In genomic region chr7:92635538-92635937, GRCh38 we compare ENCODE assay signal across 11 cellular contexts. TPM values are rescaled to one million over a fixed set of nuclear protein-coding genes. Genes with fewer than 3 reads are reported as not detected.
DNase-seq lines count a peak whose midpoint lies in the region; ATAC-seq and TF ChIP-seq lines count a peak whose summit lies in the region.
"Had no signal": no experiment of that assay in that cellular context is flagged by ENCODE, and none has a peak within 500 bp of the region (broad histone marks: within the 10 kb centered on the region; RNA-seq: fewer than 3 reads in every experiment).

No MANE protein-coding gene starts in this region.

- TF ChIP-seq POLR2A in right lobe of liver (IDR thresholded peaks at IDR 0.05), result no peak

- H3K4me3 ChIP-seq in right lobe of liver (no peak overlapping the region), HAP-1 (no peak overlapping the region)
- H3K4me3 ChIP-seq: MG63 had no signal

- H3K27me3 ChIP-seq in right lobe of liver (no peaks in the 10 kb centered on the region), HAP-1 (ENCODE audit: low read depth) (no peaks in the 10 kb centered on the region)
- H3K27me3 ChIP-seq: MG63 had no signal

- H3K4me3 Mint-ChIP-seq in stimulated activated naive CD8-positive, alpha-beta T cell treated with anti-CD3 and anti-CD28 coated beads, Interleukin-15, Interleukin-2, amounts not matched to agents 100 ng/mL and 50 ng/mL, for 24 hours, result peak overlapping the region; percentile 61
- no peak overlapping the region for H3K4me3 Mint-ChIP-seq in activated CD8-positive, alpha-beta T cell treated with anti-CD3 and anti-CD28 coated beads for 36 hours

- no peak for TF ChIP-seq CTCF in activated CD8-positive, alpha-beta T cell treated with anti-CD3 and anti-CD28 coated beads for 36 hours (IDR thresholded peaks at IDR 0.05)
- no peak for TF ChIP-seq CTCF in right lobe of liver (IDR thresholded peaks at IDR 0.05)

- no peaks in the 10 kb centered on the region for H3K9me3 ChIP-seq in right lobe of liver
- no peaks in the 10 kb centered on the region for H3K9me3 ChIP-seq in HAP-1
- H3K9me3 ChIP-seq: MG63 had no signal

- WGBS in right lobe of liver (ENCODE audit: insufficient coverage, low coverage, low lambda C conversion rate, missing lambda C conversion rate), result 33% methylated on average over 4 of the region's 4 CpGs

- peaks cover 34% of the 10 kb centered on the region for H3K36me3 Mint-ChIP-seq in stimulated activated naive CD8-positive, alpha-beta T cell treated with anti-CD3 and anti-CD28 coated beads, Interleukin-15, Interleukin-2, amounts not matched to agents 100 ng/mL and 50 ng/mL, for 24 hours (ENCODE audit: low read depth)
- peaks cover 32% of the 10 kb centered on the region for H3K36me3 Mint-ChIP-seq in activated CD8-positive, alpha-beta T cell treated with anti-CD3 and anti-CD28 coated beads for 36 hours (ENCODE audit: low read depth)

- DNase-seq in stimulated activated naive CD8-positive, alpha-beta T cell treated with anti-CD3 and anti-CD28 coated beads, Interleukin-15, Interleukin-2, amounts not matched to agents 100 U/mL and 50 U/mL, for 24 hours, result no peak
- no peak for DNase-seq in activated CD8-positive, alpha-beta T cell treated with anti-CD3 and anti-CD28 coated beads for 36 hours
- DNase-seq in right lobe of liver (no peak), SKM-1 treated with dmso at 0.1 percent for 144 hours (lab: John Stamatoyannopoulos, UW; ENCODE audit: unreplicated experiment) (no peak), HAP-1 (ENCODE audit: low spot score in 2 of 2) (no peak), NK-92 (lab: John Stamatoyannopoulos, UW; ENCODE audit: unreplicated experiment) (no peak)
- DNase-seq: activated CD8-positive, alpha-beta memory T cell treated with anti-CD3 and anti-CD28 coated beads, Interleukin-2, amount 50 U/mL, for 48 hours; DMS153; MG63 had no signal

- H3K27ac Mint-ChIP-seq in stimulated activated naive CD8-positive, alpha-beta T cell treated with anti-CD3 and anti-CD28 coated beads, Interleukin-15, Interleukin-2, amounts not matched to agents 100 ng/mL and 50 ng/mL, for 24 hours, result peak overlapping the region; percentile 98
- H3K27ac Mint-ChIP-seq in activated CD8-positive, alpha-beta T cell treated with anti-CD3 and anti-CD28 coated beads for 36 hours, result peak overlapping the region; percentile 96

- H3K36me3 ChIP-seq in right lobe of liver (no peaks in the 10 kb centered on the region), HAP-1 (replicated peaks) (no peaks in the 10 kb centered on the region)

- H3K27ac ChIP-seq in right lobe of liver, result peak overlapping the region; percentile 0 to 60 (median 30)

- POLR2A ChIA-PET in activated CD8-positive, alpha-beta T cell treated with anti-CD3 and anti-CD28 coated beads for 36 hours (lab: Charles Lee), result interaction anchor here (0.9 to 3.3 kb wide), 7 partner anchors 9 to 201 kb away, joined by 3 to 17 read pairs (median 4); partner anchors contain the start of gene CDK6

- no peaks in the 10 kb centered on the region for H3K27me3 Mint-ChIP-seq in stimulated activated naive CD8-positive, alpha-beta T cell treated with anti-CD3 and anti-CD28 coated beads, Interleukin-15, Interleukin-2, amounts not matched to agents 100 ng/mL and 50 ng/mL, for 24 hours
- no peaks in the 10 kb centered on the region for H3K27me3 Mint-ChIP-seq in activated CD8-positive, alpha-beta T cell treated with anti-CD3 and anti-CD28 coated beads for 36 hours

- peaks cover 0 to 30% (median 7%) of the 10 kb centered on the region in 4 donors for H3K4me1 ChIP-seq in right lobe of liver
- H3K4me1 ChIP-seq in HAP-1, result peaks cover 13% of the 10 kb centered on the region

- ATAC-seq in stimulated activated naive CD8-positive, alpha-beta T cell treated with anti-CD3 and anti-CD28 coated beads, Interleukin-15, Interleukin-2, amounts not matched to agents 100 U/mL and 50 U/mL, for 24 hours, result no peak
- ATAC-seq in activated CD8-positive, alpha-beta T cell treated with anti-CD3 and anti-CD28 coated beads for 36 hours, result no peak
- ATAC-seq in right lobe of liver (no peak), GM18909 (IDR thresholded peaks at IDR 0.05; ENCODE audit: poor library complexity, unreplicated experiment) (no peak)

- intact Hi-C loops in activated CD8-positive, alpha-beta T cell treated with anti-CD3 and anti-CD28 coated beads for 36 hours (cut with micrococcal nuclease), result loop anchor here (2.0 kb wide), 1 partner anchor 13 kb away; no protein-coding TSS in a partner anchor
- intact Hi-C loops in right lobe of liver (cut with DNase I), result no loop called here

- CTCF ChIA-PET in activated CD8-positive, alpha-beta T cell treated with anti-CD3 and anti-CD28 coated beads for 36 hours (lab: Charles Lee), result interaction anchor here (0.8 to 2.3 kb wide), 3 partner anchors 14 to 197 kb away, joined by 3 to 10 read pairs (median 7); no protein-coding TSS in a partner anchor

- no peaks in the 10 kb centered on the region for H3K9me3 Mint-ChIP-seq in stimulated activated naive CD8-positive, alpha-beta T cell treated with anti-CD3 and anti-CD28 coated beads, Interleukin-15, Interleukin-2, amounts not matched to agents 100 ng/mL and 50 ng/mL, for 24 hours
- no peaks in the 10 kb centered on the region for H3K9me3 Mint-ChIP-seq in activated CD8-positive, alpha-beta T cell treated with anti-CD3 and anti-CD28 coated beads for 36 hours

- in situ Hi-C loops in HAP-1 (cut with MboI; ENCODE audit: low sequenced_read_pairs), result no loop called here

- peaks cover 98% of the 10 kb centered on the region for H3K4me1 Mint-ChIP-seq in stimulated activated naive CD8-positive, alpha-beta T cell treated with anti-CD3 and anti-CD28 coated beads, Interleukin-15, Interleukin-2, amounts not matched to agents 100 ng/mL and 50 ng/mL, for 24 hours (ENCODE audit: low read depth)
- H3K4me1 Mint-ChIP-seq in activated CD8-positive, alpha-beta T cell treated with anti-CD3 and anti-CD28 coated beads for 36 hours (ENCODE audit: low read depth), result peaks cover 81% of the 10 kb centered on the region

RNA-seq across cellular contexts. Expression of gene FAM133B, which starts 45.3 kb away (rescaled TPM):
- 10 to 100 TPM; 27.9 to 30.3 TPM for total RNA-seq in activated CD8-positive, alpha-beta T cell treated with anti-CD3 and anti-CD28 coated beads for 36 hours
- 10 to 100 TPM in 3 of 6 experiments, 1 to 10 TPM in 3; 8.6 to 11.6 (median 9.7) TPM for total RNA-seq in right lobe of liver
